ENCODE assay signal across 8 cellular contexts in genomic region chr1:235328271-235329138, GRCh38. TPM values are rescaled to one million over a fixed set of nuclear protein-coding genes. Genes with fewer than 3 reads are reported as not detected.
A peak's percentile ranks its signal among the peaks of the same experiment; 100 is the strongest.
DNase-seq lines count a peak whose midpoint lies in the region; ATAC-seq and TF ChIP-seq lines count a peak whose summit lies in the region.

TSS of gene GGPS1 (plus strand) at chr1:235328570. CDS start at chr1:235335265, 6,695 bp downstream.

- TF ChIP-seq CTCF in GM13977 (IDR thresholded peaks at IDR 0.05; ENCODE audit: extremely low read depth, insufficient read depth, missing control alignments) (no peak), heart right ventricle (IDR thresholded peaks at IDR 0.05) (no peak), type B pancreatic cell (conservative IDR thresholded peaks at IDR 0.05) (peak; percentile 55)

- no peaks in the 10 kb centered on the region for H3K27me3 ChIP-seq in heart right ventricle

- peak within 1 kb of the TSS; percentile 90 to 99 (median 96) for H3K27ac ChIP-seq in heart right ventricle

- no peaks in the 10 kb centered on the region for H3K9me3 ChIP-seq in heart right ventricle

- H3K4me3 Mint-ChIP-seq in type B pancreatic cell, result no peak within 1 kb of the TSS

- intact Hi-C loops in heart right ventricle (cut with DNase I) (loop anchor here in 8 of 10 donors (1.0 to 10.0 kb wide), 13 partner anchors 38 to 200 kb away; partner anchors contain the start of genes TBCE (in 5 of the 8), B3GALNT2 (in 2 of the 8) and TOMM20 (in 1 of the 8)), posterior cingulate gyrus (cut with DNase I) (loop anchor here (2.0 to 10.0 kb wide), 5 partner anchors 38 to 204 kb away; partner anchors contain the start of genes B3GALNT2, RBM34, TBCE and TOMM20)

- peak within 1 kb of the TSS; percentile 81 to 97 (median 94) for H3K4me3 ChIP-seq in heart right ventricle

- peaks cover 32% of the 10 kb centered on the region for H3K4me1 Mint-ChIP-seq in type B pancreatic cell (ENCODE audit: unreplicated experiment)

- in situ Hi-C loops in GM13977 (cut with MboI; ENCODE audit: low pct_unique_long_range_greater_than_20kb, low sequenced_read_pairs, unreplicated experiment), result no loop called here

- no peaks in the 10 kb centered on the region for H3K9me3 Mint-ChIP-seq in type B pancreatic cell

- peaks cover 0 to 75% (median 66%) of the 10 kb centered on the region in 9 donors for H3K4me1 ChIP-seq in heart right ventricle

- DNase-seq in GM13977 (ENCODE audit: low spot score), result peak; percentile 93
- peak; percentile 99 for DNase-seq in NCI-H146 treated with DMSO at 0.1 percent for 48 hours (lab: John Stamatoyannopoulos, UW; ENCODE audit: unreplicated experiment)
- DNase-seq in T-helper 1 cell, result peak; percentile 97 to 99 (median 98)
- peak; percentile 100 for DNase-seq in amniotic epithelial cell (ENCODE audit: low read depth)
- DNase-seq in heart right ventricle, result peak; percentile 98
- peak; percentile 95 to 99 (median 98) for DNase-seq in posterior cingulate gyrus
- DNase-seq in type B pancreatic cell (ENCODE audit: extremely low spot score, unreplicated experiment), result peak; percentile 98

- H3K36me3 Mint-ChIP-seq in type B pancreatic cell, result peaks cover 5% of the 10 kb centered on the region

- 1% methylated on average over 54 of the region's 54 CpGs for WGBS in heart right ventricle, 2 donors

- ATAC-seq in HG02884 (IDR thresholded peaks at IDR 0.05; ENCODE audit: unreplicated experiment) (peak; percentile 63), heart right ventricle (peak; percentile 91 to 98 (median 95))

- H3K36me3 ChIP-seq in heart right ventricle, result peaks cover 0 to 8% (median 0%) of the 10 kb centered on the region in 9 donors

- H3K27me3 Mint-ChIP-seq in type B pancreatic cell, result no peaks in the 10 kb centered on the region

- no peak within 1 kb of the TSS for H3K27ac Mint-ChIP-seq in type B pancreatic cell

RNA-seq across cellular contexts. Expression of gene GGPS1, which starts in this region (rescaled TPM):
- total RNA-seq in heart right ventricle, result 10 to 100 TPM; 27.6 to 40.0 (median 35.0) TPM
- polyA plus RNA-seq in heart right ventricle, result 10 to 100 TPM; 21.0 to 25.5 TPM
- 33.9 and 45.5 TPM in 2 replicates for total RNA-seq in type B pancreatic cell (ENCODE audit: low replicate concordance)

Comparison
In these comparisons a context has a peak if more than half of its experiments do, and no peak if none do; other contexts are left out.
1. Peak in every context shown above with its lines: DNase-seq, ATAC-seq, H3K4me3 ChIP-seq and H3K27ac ChIP-seq.